Comparison of ENCODE assay signal across 8 cellular contexts in genomic region chr16:1781254-1781653, GRCh38. TPM values are rescaled to one million over a fixed set of nuclear protein-coding genes. Genes with fewer than 3 reads are reported as not detected.
DNase-seq lines count a peak whose midpoint lies in the region; ATAC-seq, FAIRE-seq and TF ChIP-seq lines count a peak whose summit lies in the region.

No MANE protein-coding gene starts in this region.

- H3K56ac ChIP-seq in H1 (replicated peaks; ENCODE audit: insufficient read length, low read depth, low read length) = no peak overlapping the region

- 0 out of 2 replicates have a peak overlapping the region, but pooled peaks have one; percentile 8 for H2BK5ac ChIP-seq in H1 (ENCODE audit: low read depth, low read length)

- H3K27me3 ChIP-seq in NT2/D1 (ENCODE audit: insufficient read depth, insufficient read length) = no peaks in the 10 kb centered on the region
- H3K27me3 ChIP-seq in H1 (replicated peaks in 1 of 4; ENCODE audit: control insufficient read depth in 3 of 4, extremely low read depth in 1 of 4, insufficient read depth in 3 of 4, low read length in 3 of 4) = no peaks in the 10 kb centered on the region

- peaks cover 16% of the 10 kb centered on the region for H3K79me1 ChIP-seq in H1 (ENCODE audit: low read depth, low read length)

- no peak overlapping the region for H4K5ac ChIP-seq in H1 (ENCODE audit: insufficient read length, low read depth, low read length)

- no peak for TF ChIP-seq EP300 in H1 (IDR thresholded peaks at IDR 0.05; ENCODE audit: borderline replicate concordance in 1 of 2, low read depth in 2 of 2, low read length in 2 of 2)

- H3K27me3 Mint-ChIP-seq in naive thymus-derived CD8-positive, alpha-beta T cell = no peaks in the 10 kb centered on the region

- peak overlapping the region; percentile 81 to 93 (median 84) for H3K4me3 Mint-ChIP-seq in naive thymus-derived CD8-positive, alpha-beta T cell

- peaks cover 0 to 29% of the 10 kb centered on the region in 2 experiments; a peak in 2 of 4 replicates for H3K79me2 ChIP-seq in H1 (ENCODE audit: control insufficient read depth in 1 of 2, insufficient read depth in 2 of 2, low read length in 2 of 2)

- H2BK20ac ChIP-seq in H1 (ENCODE audit: low read length) = no peak overlapping the region

- H2BK12ac ChIP-seq in H1 (ENCODE audit: low read depth, low read length) = no peak overlapping the region

- no peak overlapping the region for H2BK120ac ChIP-seq in H1 (replicated peaks; ENCODE audit: low read depth, low read length)

- H3K27ac Mint-ChIP-seq in naive thymus-derived CD8-positive, alpha-beta T cell = peak overlapping the region; percentile 43 to 97 (median 82)

- CTCF ChIA-PET in H1 (lab: Charles Lee; ENCODE audit: partially characterized antibody) = interaction anchor here (0.7 to 1.9 kb wide), 3 partner anchors 9 to 151 kb away, joined by 3 to 8 read pairs (median 4); partner anchors contain the start of genes EME2, MRPS34 and NME3

- no peak overlapping the region for H2BK15ac ChIP-seq in H1 (ENCODE audit: low read length)

- H3K4me1 ChIP-seq in NT2/D1 (ENCODE audit: insufficient read depth, insufficient read length) (peaks cover 18% of the 10 kb centered on the region), H1 (replicated peaks in 1 of 4; ENCODE audit: control insufficient read depth in 3 of 4, insufficient read depth in 4 of 4, low read length in 3 of 4) (peaks cover 0 to 7% (median 4%) of the 10 kb centered on the region in 4 experiments; a peak in 5 of 7 replicates)

- TF ChIP-seq RAD21 in H1 (IDR thresholded peaks at IDR 0.05 in 1 of 2, conservative IDR thresholded peaks at IDR 0.05 in 1 of 2; ENCODE audit: low read depth in 2 of 2, low read length in 2 of 2) = no peak

- no peak for DNase-seq in AG09309 (ENCODE audit: low read depth)
- no peak for DNase-seq in NT2/D1 (ENCODE audit: low read depth, low spot score)
- DNase-seq in H1 (ENCODE audit: low read depth in 1 of 2, low spot score in 2 of 2) = no peak
- peak in 1 of 10 donors; percentile 45 for DNase-seq in naive thymus-derived CD8-positive, alpha-beta T cell
- DNase-seq in frontal cortex (ENCODE audit: low spot score in 2 of 2) = no peak
- DNase-seq in substantia nigra (lab: John Stamatoyannopoulos, UW) = no peak

- H2AFZ ChIP-seq in H1 (ENCODE audit: low read length) = no peak overlapping the region

- no peak overlapping the region for H3K4ac ChIP-seq in H1 (replicated peaks; ENCODE audit: insufficient read length, low read depth, low read length)

- H4K20me1 ChIP-seq in H1 (replicated peaks in 1 of 2; ENCODE audit: control insufficient read depth in 1 of 2, insufficient read depth in 2 of 2, low read length in 2 of 2) = peaks cover 12 to 34% of the 10 kb centered on the region in 2 experiments

- H3K9me3 ChIP-seq in NT2/D1 (ENCODE audit: insufficient read depth, low read length) = no peaks in the 10 kb centered on the region
- no peaks in the 10 kb centered on the region for H3K9me3 ChIP-seq in H1 (ENCODE audit: insufficient read depth in 2 of 2, low read depth in 1 of 2, low read length in 1 of 2)

- H3K14ac ChIP-seq in H1 (ENCODE audit: insufficient read length) = no peak overlapping the region

- H3K36me3 Mint-ChIP-seq in naive thymus-derived CD8-positive, alpha-beta T cell = peaks cover 0 to 13% (median 0%) of the 10 kb centered on the region in 3 donors

- no peak for ATAC-seq in naive thymus-derived CD8-positive, alpha-beta T cell
- ATAC-seq in GM18517 (IDR thresholded peaks at IDR 0.05; ENCODE audit: unreplicated experiment) (no peak), HG02798 (IDR thresholded peaks at IDR 0.05; ENCODE audit: poor library complexity, unreplicated experiment) (no peak)

- H4K91ac ChIP-seq in H1 (replicated peaks; ENCODE audit: insufficient read length, low read length) = no peak overlapping the region

- TF ChIP-seq CTCF in AG09309 (IDR thresholded peaks at IDR 0.05; ENCODE audit: control insufficient read depth, insufficient read depth, low read depth, low read length, missing control alignments) = no peak
- TF ChIP-seq CTCF in H1 (IDR thresholded peaks at IDR 0.05; ENCODE audit: control extremely low read depth in 1 of 3, insufficient read depth in 1 of 3, low read depth in 1 of 3, low read length in 3 of 3) = no peak

- FAIRE-seq in H1 (lab: Jason Lieb, UNC) (no peak), frontal cortex (lab: Jason Lieb, UNC) (no peak)

- H3K4me3 ChIP-seq in AG09309 (ENCODE audit: control insufficient read depth, low read depth, low read length) (peak overlapping the region; percentile 68), NT2/D1 (ENCODE audit: insufficient read length, low read depth) (peak overlapping the region; percentile 76), H1 (ENCODE audit: extremely low read depth in 1 of 4, insufficient read depth in 2 of 4, low read depth in 3 of 4, low read length in 4 of 4) (peak overlapping the region; percentile 63 to 98 (median 76))

- H3K27ac ChIP-seq in H1 (ENCODE audit: low read depth, low read length) (no peak overlapping the region), substantia nigra (ENCODE audit: low read depth, low read length, poor library complexity, severe bottlenecking) (no peak overlapping the region)

- peaks cover 3% of the 10 kb centered on the region; the same call in 1 of the 2 replicates for H3K23me2 ChIP-seq in H1 (ENCODE audit: low read depth, low read length)

- no peaks in the 10 kb centered on the region for H3K9me3 Mint-ChIP-seq in naive thymus-derived CD8-positive, alpha-beta T cell

- H3K9ac ChIP-seq in NT2/D1 (ENCODE audit: insufficient read length, low read depth) = peak overlapping the region; percentile 89
- H3K9ac ChIP-seq in H1 (replicated peaks in 1 of 4; ENCODE audit: extremely low read depth in 1 of 4, low read depth in 3 of 4, low read length in 3 of 4) = peak overlapping the region in 3 of 4 experiments; percentile 56 to 71 (median 62); a peak in 3 of 7 replicates

- H3K36me3 ChIP-seq in NT2/D1 (ENCODE audit: insufficient read depth, insufficient read length, low read length) (peaks cover 70% of the 10 kb centered on the region), H1 (ENCODE audit: control insufficient read depth in 2 of 4, insufficient read depth in 4 of 4, low read length in 3 of 4) (peaks cover 0 to 12% (median 5%) of the 10 kb centered on the region in 4 experiments; a peak in 6 of 8 replicates)

- POLR2A ChIA-PET in H1 (lab: Charles Lee; ENCODE audit: partially characterized antibody) = interaction anchor here (1.0 to 12.0 kb wide), 5 partner anchors 11 to 465 kb away, joined by 3 to 246 read pairs (median 4); partner anchors contain the start of genes EME2, IGFALS, MRPS34 and NME3
- POLR2A ChIA-PET in naive thymus-derived CD8-positive, alpha-beta T cell (lab: Charles Lee) = interaction anchor here (0.6 to 5.6 kb wide), 6 partner anchors 9 to 241 kb away, joined by 3 to 118 read pairs (median 12); partner anchors contain the start of genes EME2, FAHD1, HAGH and IGFALS

- no peak for TF ChIP-seq POLR2A in H1 (IDR thresholded peaks at IDR 0.05; ENCODE audit: control extremely low read depth in 1 of 2, low read depth in 2 of 2, low read length in 2 of 2)

- peak overlapping the region; percentile 81 to 92 for H3K4me2 ChIP-seq in H1 (ENCODE audit: insufficient read depth in 1 of 2, low read depth in 2 of 2, low read length in 2 of 2)

- peaks cover 8 to 44% (median 28%) of the 10 kb centered on the region in 4 donors for H3K4me1 Mint-ChIP-seq in naive thymus-derived CD8-positive, alpha-beta T cell

- no peak overlapping the region for H3K18ac ChIP-seq in H1 (ENCODE audit: extremely low read depth, low read length)

- 0 out of 2 replicates have a peak overlapping the region, but pooled peaks have one; percentile 48 for H2AK5ac ChIP-seq in H1 (ENCODE audit: low read depth, low read length)

- H4K8ac ChIP-seq in H1 (ENCODE audit: extremely low read depth, insufficient read depth, low read length) = no peak overlapping the region; the same call in 1 of the 2 replicates

- no peak overlapping the region for H3K23ac ChIP-seq in H1 (ENCODE audit: insufficient read length)

- WGBS in H1 (ENCODE audit: extremely low coverage in 1 of 2, insufficient coverage in 1 of 2, insufficient read length in 1 of 2, insufficient replicate concordance in 2 of 2, low coverage in 1 of 2, low lambda C conversion rate in 2 of 2, missing lambda C conversion rate in 1 of 2), 2 experiments = 87% methylated on average over 20 of the region's 20 CpGs; no CpG with 5 or more reads in 1 of the 2 experiments

RNA-seq across cellular contexts. Expression of gene SPSB3, which starts 1.1 kb away (rescaled TPM):
- total RNA-seq in H1 (2021; fragmentation: NEBNext Ultra II Directional; extraction: Animal tissue kit (Norgen Biotek cat#: 25700)) = 22.5 and 25.3 TPM in 2 replicates
- polyA plus RNA-seq in H1 (2011; rRNA removed) = 37.8 and 60.1 TPM in 2 replicates
- 45.6 TPM for polyA plus RNA-seq in H1 (2011; cell fraction: cytosol; rRNA removed)
- 113 TPM for polyA plus RNA-seq in H1 (2011; cell fraction: nucleus; rRNA removed)
- 24.3 to 39.4 TPM (median 30.0 TPM) in 4 replicates for polyA plus RNA-seq in H1 (2012, experiment 1 of 2)
- polyA plus RNA-seq in H1 (2012, experiment 2 of 2) = 20.6 TPM
- polyA plus RNA-seq in H1 (2013, experiment 1 of 2) = 19.3 TPM
- 16.6 TPM for polyA plus RNA-seq in H1 (2013, experiment 2 of 2)
- polyA minus RNA-seq in H1 (2011; rRNA and poly(A)+ RNA removed) = 9.8 and 10.4 TPM in 2 replicates
- polyA minus RNA-seq in H1 (2011; cell fraction: cytosol; rRNA and poly(A)+ RNA removed) = 12.6 TPM
- polyA minus RNA-seq in H1 (2011; cell fraction: nucleus; rRNA and poly(A)+ RNA removed) = 24.4 TPM
- 100 to 1,000 TPM; 120 to 123 TPM for total RNA-seq in naive thymus-derived CD8-positive, alpha-beta T cell
- 10 to 100 TPM; 38.0 to 42.0 (median 40.8) TPM for polyA plus RNA-seq in naive thymus-derived CD8-positive, alpha-beta T cell
- 57.9 TPM for total RNA-seq in frontal cortex

RNA-seq across cellular contexts. Expression of gene NUBP2, which starts 1.5 kb away (rescaled TPM):
- total RNA-seq in H1 (2021; fragmentation: NEBNext Ultra II Directional; extraction: Animal tissue kit (Norgen Biotek cat#: 25700)) = 68.0 and 70.3 TPM in 2 replicates
- 96.9 and 130 TPM in 2 replicates for polyA plus RNA-seq in H1 (2011; rRNA removed)
- polyA plus RNA-seq in H1 (2011; cell fraction: cytosol; rRNA removed) = 101 TPM
- 141 TPM for polyA plus RNA-seq in H1 (2011; cell fraction: nucleus; rRNA removed)
- polyA plus RNA-seq in H1 (2012, experiment 1 of 2) = 44.7 to 70.3 TPM (median 69.2 TPM) in 4 replicates
- 80.2 TPM for polyA plus RNA-seq in H1 (2012, experiment 2 of 2)
- polyA plus RNA-seq in H1 (2013, experiment 1 of 2) = 65.6 TPM
- 61.2 TPM for polyA plus RNA-seq in H1 (2013, experiment 2 of 2)
- polyA minus RNA-seq in H1 (2011; rRNA and poly(A)+ RNA removed) = 13.2 and 13.3 TPM in 2 replicates
- 37.4 TPM for polyA minus RNA-seq in H1 (2011; cell fraction: cytosol; rRNA and poly(A)+ RNA removed)
- polyA minus RNA-seq in H1 (2011; cell fraction: nucleus; rRNA and poly(A)+ RNA removed) = 42.5 TPM
- total RNA-seq in naive thymus-derived CD8-positive, alpha-beta T cell = 10 to 100 TPM; 62.0 to 65.4 TPM
- 10 to 100 TPM; 87.2 to 90.6 (median 87.3) TPM for polyA plus RNA-seq in naive thymus-derived CD8-positive, alpha-beta T cell
- 37.9 TPM for total RNA-seq in frontal cortex

RNA-seq across cellular contexts. Expression of gene MRPS34, which starts 8.3 kb away (rescaled TPM):
- 252 and 267 TPM in 2 replicates for total RNA-seq in H1 (2021; fragmentation: NEBNext Ultra II Directional; extraction: Animal tissue kit (Norgen Biotek cat#: 25700))
- 168 and 250 TPM in 2 replicates for polyA plus RNA-seq in H1 (2011; rRNA removed)
- 256 TPM for polyA plus RNA-seq in H1 (2011; cell fraction: cytosol; rRNA removed)
- polyA plus RNA-seq in H1 (2011; cell fraction: nucleus; rRNA removed) = 198 TPM
- 193 to 245 TPM (median 224 TPM) in 4 replicates for polyA plus RNA-seq in H1 (2012, experiment 1 of 2)
- 253 TPM for polyA plus RNA-seq in H1 (2012, experiment 2 of 2)
- polyA plus RNA-seq in H1 (2013, experiment 1 of 2) = 216 TPM
- polyA plus RNA-seq in H1 (2013, experiment 2 of 2) = 235 TPM
- polyA minus RNA-seq in H1 (2011; rRNA and poly(A)+ RNA removed) = 35.3 and 37.0 TPM in 2 replicates
- 103 TPM for polyA minus RNA-seq in H1 (2011; cell fraction: cytosol; rRNA and poly(A)+ RNA removed)
- polyA minus RNA-seq in H1 (2011; cell fraction: nucleus; rRNA and poly(A)+ RNA removed) = 46.1 TPM
- total RNA-seq in naive thymus-derived CD8-positive, alpha-beta T cell = 10 to 100 TPM; 53.1 to 55.9 TPM
- 100 to 1,000 TPM; 113 to 145 (median 133) TPM for polyA plus RNA-seq in naive thymus-derived CD8-positive, alpha-beta T cell
- total RNA-seq in frontal cortex = 31.4 TPM

RNA-seq across cellular contexts. Expression of gene EME2, which starts 8.6 kb away (rescaled TPM):
- 19.3 and 19.7 TPM in 2 replicates for total RNA-seq in H1 (2021; fragmentation: NEBNext Ultra II Directional; extraction: Animal tissue kit (Norgen Biotek cat#: 25700))
- polyA plus RNA-seq in H1 (2011; rRNA removed) = 13.1 and 17.0 TPM in 2 replicates
- polyA plus RNA-seq in H1 (2011; cell fraction: cytosol; rRNA removed) = 17.4 TPM
- 144 TPM for polyA plus RNA-seq in H1 (2011; cell fraction: nucleus; rRNA removed)
- 15.4 to 20.9 TPM (median 18.8 TPM) in 4 replicates for polyA plus RNA-seq in H1 (2012, experiment 1 of 2)
- 10.1 TPM for polyA plus RNA-seq in H1 (2012, experiment 2 of 2)
- polyA plus RNA-seq in H1 (2013, experiment 1 of 2) = 6.1 TPM
- 4.8 TPM for polyA plus RNA-seq in H1 (2013, experiment 2 of 2)
- 4.4 and 4.6 TPM in 2 replicates for polyA minus RNA-seq in H1 (2011; rRNA and poly(A)+ RNA removed)
- 8.2 TPM for polyA minus RNA-seq in H1 (2011; cell fraction: cytosol; rRNA and poly(A)+ RNA removed)
- polyA minus RNA-seq in H1 (2011; cell fraction: nucleus; rRNA and poly(A)+ RNA removed) = 33.1 TPM
- 10 to 100 TPM; 28.4 to 31.5 TPM for total RNA-seq in naive thymus-derived CD8-positive, alpha-beta T cell
- polyA plus RNA-seq in naive thymus-derived CD8-positive, alpha-beta T cell = 1 to 10 TPM in 2 of 3 donors, under 1 TPM in 1; 0.35 to 1.6 (median 1.1) TPM
- total RNA-seq in frontal cortex = 7.7 TPM

RNA-seq across cellular contexts. Expression of gene NME3, which starts 9.9 kb away (rescaled TPM):
- total RNA-seq in H1 (2021; fragmentation: NEBNext Ultra II Directional; extraction: Animal tissue kit (Norgen Biotek cat#: 25700)) = 70.9 and 72.5 TPM in 2 replicates
- 163 and 214 TPM in 2 replicates for polyA plus RNA-seq in H1 (2011; rRNA removed)
- 121 TPM for polyA plus RNA-seq in H1 (2011; cell fraction: cytosol; rRNA removed)
- 208 TPM for polyA plus RNA-seq in H1 (2011; cell fraction: nucleus; rRNA removed)
- polyA plus RNA-seq in H1 (2012, experiment 1 of 2) = 38.1 to 86.9 TPM (median 80.9 TPM) in 4 replicates
- 93.0 TPM for polyA plus RNA-seq in H1 (2012, experiment 2 of 2)
- polyA plus RNA-seq in H1 (2013, experiment 1 of 2) = 73.8 TPM
- 79.6 TPM for polyA plus RNA-seq in H1 (2013, experiment 2 of 2)
- 4.7 and 7.5 TPM in 2 replicates for polyA minus RNA-seq in H1 (2011; rRNA and poly(A)+ RNA removed)
- 31.9 TPM for polyA minus RNA-seq in H1 (2011; cell fraction: cytosol; rRNA and poly(A)+ RNA removed)
- 46.7 TPM for polyA minus RNA-seq in H1 (2011; cell fraction: nucleus; rRNA and poly(A)+ RNA removed)
- total RNA-seq in naive thymus-derived CD8-positive, alpha-beta T cell = 10 to 100 TPM; 70.6 to 79.9 TPM
- polyA plus RNA-seq in naive thymus-derived CD8-positive, alpha-beta T cell = 10 to 100 TPM; 60.0 to 84.2 (median 62.9) TPM
- total RNA-seq in frontal cortex = 35.1 TPM
